ENCODE assay signal across 13 cellular contexts in the genomic region with DNA sequence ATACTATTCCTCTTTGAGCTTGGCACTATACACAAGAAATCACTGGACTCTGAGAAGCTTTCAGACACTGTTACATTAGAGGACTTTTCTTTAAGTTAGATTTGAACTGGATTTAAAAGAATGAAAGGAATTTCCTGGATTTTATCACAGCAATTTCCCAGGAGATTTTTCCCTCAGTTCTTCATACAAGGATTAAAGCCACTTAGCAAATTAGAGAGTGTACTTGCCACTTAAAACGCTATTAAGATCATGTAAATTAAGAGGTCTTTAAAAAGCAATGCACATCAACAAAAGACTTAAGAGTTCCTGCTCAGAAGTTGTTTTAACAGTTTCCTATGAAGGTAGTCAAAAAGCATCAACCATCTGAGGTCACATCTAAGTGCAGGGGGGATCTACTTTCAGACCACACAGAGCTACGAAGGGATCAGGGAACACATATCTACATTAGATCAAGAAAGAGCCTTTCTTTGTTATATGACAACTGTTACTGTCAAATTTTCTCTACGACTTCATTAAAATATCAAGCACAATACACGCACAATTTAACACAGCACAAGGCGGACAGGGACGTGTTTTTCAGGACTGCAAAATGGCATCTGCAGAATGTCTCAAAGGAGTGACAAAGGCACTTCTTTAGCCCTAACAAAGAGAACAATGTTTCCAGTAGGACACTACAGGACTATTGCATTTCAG.
A peak's percentile ranks its signal among the peaks of the same experiment; 100 is the strongest.
DNase-seq lines count a peak whose midpoint lies in the region; ATAC-seq, FAIRE-seq and TF ChIP-seq lines count a peak whose summit lies in the region.
"Had no signal": no experiment of that assay in that cellular context is flagged by ENCODE, and none has a peak within 500 bp of the region (broad histone marks: within the 10 kb centered on the region; RNA-seq: fewer than 3 reads in every experiment).

No MANE protein-coding gene starts in this region.

- H3K9ac ChIP-seq in HUES6 (ENCODE audit: low read length), result peak overlapping the region; percentile 24

- TF ChIP-seq CTCF in AG04449 (IDR thresholded peaks at IDR 0.05; ENCODE audit: insufficient read depth, low read length, missing control alignments), result no peak
- TF ChIP-seq CTCF in breast epithelium (IDR thresholded peaks at IDR 0.05), result no peak

- peaks cover 3% of the 10 kb centered on the region; the same call in 1 of the 2 replicates for H3K9me3 ChIP-seq in HUES6 (ENCODE audit: control insufficient read depth, insufficient read depth, low read depth, low read length)
- no peaks in the 10 kb centered on the region for H3K9me3 ChIP-seq in mesodermal cell (ENCODE audit: control insufficient read depth, low read length)
- H3K9me3 ChIP-seq in breast epithelium, result no peaks in the 10 kb centered on the region
- H3K9me3 ChIP-seq: BE2C, tibial artery had no signal

- H3K27me3 ChIP-seq in HUES6 (ENCODE audit: control insufficient read depth, insufficient read depth, low read length) (no peaks in the 10 kb centered on the region), breast epithelium (no peaks in the 10 kb centered on the region)
- H3K27me3 ChIP-seq: BE2C, tibial artery had no signal

- POLR2A ChIA-PET in AG04449 (lab: Yijun Ruan, JAX), result no interaction called here

- 20% methylated on average over 1 of the region's 6 CpGs; no CpG with 5 or more reads in 1 of the 2 experiments for WGBS in mesodermal cell (ENCODE audit: insufficient coverage in 2 of 2), 2 experiments

- no peak for TF ChIP-seq POLR2A in breast epithelium (IDR thresholded peaks at IDR 0.05)

- H3K4me1 ChIP-seq in HUES6 (ENCODE audit: control insufficient read depth, insufficient read depth, low read length) (peaks cover 73% of the 10 kb centered on the region), mesodermal cell (ENCODE audit: control insufficient read depth, insufficient read depth, low read length, poor library complexity, severe bottlenecking) (peaks cover 40% of the 10 kb centered on the region), breast epithelium (peaks cover 0 to 4% of the 10 kb centered on the region in 2 donors)
- H3K4me1 ChIP-seq: BE2C had no signal

- no peak overlapping the region for H3K4me3 ChIP-seq in AG04449 (ENCODE audit: low read depth, low read length)
- peak overlapping the region; percentile 12; the same call in 1 of the 2 replicates for H3K4me3 ChIP-seq in HUES6 (ENCODE audit: low read depth, low read length)
- no peak overlapping the region for H3K4me3 ChIP-seq in mesodermal cell (ENCODE audit: extremely low read depth, insufficient read depth, low read length, poor library complexity, severe bottlenecking)
- no peak overlapping the region for H3K4me3 ChIP-seq in breast epithelium
- H3K4me3 ChIP-seq: tibial artery had no signal

- intact Hi-C loops in breast epithelium (cut with DNase I; ENCODE audit: low total_unique reads), result no loop called here

- FAIRE-seq in RCC 7860 (lab: Jason Lieb, UNC), result no peak

- ATAC-seq in HG02840 (IDR thresholded peaks at IDR 0.05; ENCODE audit: low FRiP score, unreplicated experiment), result no peak
- ATAC-seq: activated T-helper 17 cell treated with anti-CD3 and anti-CD28 coated beads, Interleukin-2, amount 50 U/mL, for 72 hours had no signal

- no peak overlapping the region; the same call in 1 of the 2 replicates for H3K27ac ChIP-seq in HUES6 (ENCODE audit: low read depth, low read length)
- peak overlapping the region; percentile 24 for H3K27ac ChIP-seq in caudate nucleus (ENCODE audit: low read depth, low read length)
- peak overlapping the region; percentile 97 for H3K27ac ChIP-seq in mesodermal cell (ENCODE audit: low read depth, low read length, severe bottlenecking)
- no peak overlapping the region for H3K27ac ChIP-seq in breast epithelium
- H3K27ac ChIP-seq: tibial artery had no signal

- CTCF ChIA-PET in AG04449 (lab: Yijun Ruan, JAX), result interaction anchor here (1.0 kb wide), 1 partner anchor 8 kb away, joined by 3 read pairs; no protein-coding TSS in a partner anchor

- DNase-seq in AG04449 (ENCODE audit: low read depth, low spot score) (peak; percentile 34), caudate nucleus (lab: John Stamatoyannopoulos, UW) (peak in 1 of 61 donors; percentile 24), RCC 7860 (ENCODE audit: low spot score) (no peak), breast epithelium (ENCODE audit: low spot score in 2 of 2) (no peak)
- no peak for DNase-seq in stimulated activated CD4-positive, alpha-beta T cell treated with anti-CD3 and anti-CD28 coated beads, Interleukin-12 subunit alpha, Interleukin-12 subunit beta, amount 100 ng/mL, for 4 hours
- DNase-seq: activated B cell treated with CpG ODN at 0.5 μM for 24 hours, BE2C, NCI-H187 treated with DMSO at 0.1 percent for 48 hours, tibial artery had no signal

- no peaks in the 10 kb centered on the region for H3K36me3 ChIP-seq in HUES6 (ENCODE audit: control insufficient read depth, insufficient read depth, low read length)
- H3K36me3 ChIP-seq in mesodermal cell (ENCODE audit: control insufficient read depth, insufficient read depth, low read length), result no peaks in the 10 kb centered on the region
- H3K36me3 ChIP-seq in breast epithelium, result no peaks in the 10 kb centered on the region
- H3K36me3 ChIP-seq: BE2C, tibial artery had no signal

Comparison
In these comparisons a context has a peak if more than half of its experiments do, and no peak if none do; other contexts are left out.
1. H3K27ac ChIP-seq: peak in caudate nucleus (single experiment) and mesodermal cell (single experiment); none in HUES6 (single experiment) and breast epithelium (0 of 2).